ENCODE assay signal across 7 cellular contexts in the genomic region with DNA sequence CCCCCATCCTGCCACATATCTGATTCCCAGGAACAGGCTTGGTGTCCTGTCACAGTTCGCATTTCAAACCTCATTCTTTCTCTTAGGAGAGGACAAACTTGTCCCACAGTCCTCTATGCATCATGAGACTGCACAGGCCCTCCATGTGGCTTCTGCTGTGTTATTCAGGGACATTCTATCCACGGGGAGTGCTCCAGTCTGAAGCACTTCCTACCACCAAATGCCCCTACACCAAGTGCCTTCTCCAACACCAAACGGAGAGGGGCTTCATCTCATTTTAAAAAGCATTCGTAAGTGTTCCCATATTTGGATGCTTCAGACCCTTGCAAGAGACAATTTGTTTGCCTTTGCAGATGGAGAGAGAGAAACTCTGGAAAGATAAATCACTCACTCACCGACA. TPM values are rescaled to one million over a fixed set of nuclear protein-coding genes. Genes with fewer than 3 reads are reported as not detected.
DNase-seq lines count a peak whose midpoint lies in the region; ATAC-seq, FAIRE-seq and TF ChIP-seq lines count a peak whose summit lies in the region.
"Not testable (repeated sequence)": the region's sequence is repeated elsewhere in the genome, so short reads cannot be mapped to it uniquely, and the experiment has no call there.

No MANE protein-coding gene starts in this region.

- dilution Hi-C loops in IMR-90 (cut with HindIII; ENCODE audit: low sequenced_read_pairs, unreplicated experiment); endothelial cell of umbilical vein (cut with MboI; ENCODE audit: extremely low pct_ligation_motif_present, low sequenced_read_pairs): not testable (repeated sequence)

- POLR2A ChIA-PET in A673 (lab: Charles Lee; ENCODE audit: low non-redundant PET); IMR-90 (lab: Charles Lee; ENCODE audit: unreplicated experiment); endothelial cell of umbilical vein (lab: Charles Lee): not testable (repeated sequence)

- H3K27ac ChIP-seq in A673 (ENCODE audit: low read depth, low read length, poor library complexity, severe bottlenecking); IMR-90 (ENCODE audit: insufficient read depth, low read length); endothelial cell of umbilical vein (ENCODE audit: insufficient read depth, low read depth, low read length): not testable (repeated sequence)

- not testable (repeated sequence) for H3K36me3 ChIP-seq in A673 (ENCODE audit: insufficient read depth, low read length, poor library complexity, severe bottlenecking); IMR-90 (ENCODE audit: control insufficient read depth, insufficient read depth, low read length); endothelial cell of umbilical vein (ENCODE audit: control insufficient read depth in 2 of 2, extremely low read depth in 1 of 2, insufficient read depth in 2 of 2, low read length in 2 of 2)

- H2BK20ac ChIP-seq in IMR-90 (ENCODE audit: low read depth, low read length), result not testable (repeated sequence)

- not testable (repeated sequence) for BruUV-seq in A673 (replicated peaks; lab: Mats Ljungman, UMichigan); IMR-90 (replicated peaks; lab: Mats Ljungman, UMichigan); endothelial cell of umbilical vein (replicated peaks; lab: Mats Ljungman, UMichigan)

- not testable (repeated sequence) for H4K91ac ChIP-seq in IMR-90 (ENCODE audit: insufficient read depth, low read depth, low read length)

- H4K20me1 ChIP-seq in IMR-90 (ENCODE audit: insufficient read depth, low read length); endothelial cell of umbilical vein (replicated peaks; ENCODE audit: control insufficient read depth, extremely low read depth, insufficient read depth, low read length): not testable (repeated sequence)

- H2BK120ac ChIP-seq in IMR-90 (ENCODE audit: low read depth, low read length), result not testable (repeated sequence)

- H2AFZ ChIP-seq in IMR-90 (replicated peaks; ENCODE audit: low read length, poor library complexity); endothelial cell of umbilical vein (ENCODE audit: low read depth, low read length): not testable (repeated sequence)

- H4K5ac ChIP-seq in IMR-90 (ENCODE audit: low read depth, low read length), result not testable (repeated sequence)

- intact Hi-C loops in A673 (cut with micrococcal nuclease; ENCODE audit: unreplicated experiment); IMR-90 (cut with micrococcal nuclease); endothelial cell of umbilical vein (cut with micrococcal nuclease): not testable (repeated sequence)

- FAIRE-seq in endothelial cell of umbilical vein (lab: Jason Lieb, UNC), result not testable (repeated sequence)

- H3K4me1 ChIP-seq in A673 (ENCODE audit: insufficient read depth, low read length, poor library complexity, severe bottlenecking); IMR-90 (ENCODE audit: control insufficient read depth, insufficient read depth, low read length); endothelial cell of umbilical vein (ENCODE audit: control insufficient read depth, extremely low read depth, insufficient read depth, low read length): not testable (repeated sequence)

- not testable (repeated sequence) for H4K8ac ChIP-seq in IMR-90 (ENCODE audit: low read depth in 2 of 2, low read length in 2 of 2)

- not testable (repeated sequence) for H2BK5ac ChIP-seq in IMR-90 (ENCODE audit: low read depth, low read length, poor library complexity, severe bottlenecking)

- not testable (repeated sequence) for H3K9ac ChIP-seq in IMR-90 (ENCODE audit: low read depth, low read length); endothelial cell of umbilical vein (replicated peaks; ENCODE audit: extremely low read depth, insufficient read depth, low read length)

- not testable (repeated sequence) for H2BK15ac ChIP-seq in IMR-90 (ENCODE audit: low read depth, low read length)

- CTCF ChIA-PET in A673 (lab: Charles Lee); IMR-90 (lab: Yijun Ruan, JAX); endothelial cell of umbilical vein (lab: Charles Lee): not testable (repeated sequence)

- H3K4me3 ChIP-seq in A673 (ENCODE audit: low read depth, low read length, poor library complexity, severe bottlenecking); IMR-90 (ENCODE audit: insufficient read depth, low read depth, low read length); endothelial cell of umbilical vein (replicated peaks in 1 of 3; ENCODE audit: insufficient read depth in 1 of 3, low read depth in 1 of 3, low read length in 3 of 3): not testable (repeated sequence)

- not testable (repeated sequence) for H3K4ac ChIP-seq in IMR-90 (ENCODE audit: low read depth, low read length)

- WGBS in IMR-90 (ENCODE audit: extremely low coverage in 2 of 2, insufficient read length in 1 of 2), 2 experiments, result 70% methylated on average over 1 of the region's 5 CpGs; no CpG with 5 or more reads in 1 of the 2 experiments

- not testable (repeated sequence) for TF ChIP-seq POLR2A in IMR-90 (IDR thresholded peaks at IDR 0.05; ENCODE audit: low read depth, low read length); endothelial cell of umbilical vein (IDR thresholded peaks at IDR 0.05; ENCODE audit: low read depth, low read length)

- not testable (repeated sequence) for H3K23ac ChIP-seq in IMR-90 (ENCODE audit: low read depth, low read length)

- not testable (repeated sequence) for H3K4me2 ChIP-seq in IMR-90 (ENCODE audit: low read depth, low read length); endothelial cell of umbilical vein (ENCODE audit: insufficient read depth, low read length)

- not testable (repeated sequence) for H2AK5ac ChIP-seq in IMR-90 (ENCODE audit: low read depth, low read length)

- H3K9me3 ChIP-seq in A673 (ENCODE audit: low read depth, low read length, poor library complexity, severe bottlenecking); IMR-90 (ENCODE audit: control insufficient read depth, insufficient read depth, low read length); endothelial cell of umbilical vein (replicated peaks; ENCODE audit: control insufficient read depth, insufficient read depth, low read length): not testable (repeated sequence)

- not testable (repeated sequence) for H3K79me2 ChIP-seq in endothelial cell of umbilical vein (ENCODE audit: control insufficient read depth, insufficient read depth, low read length)

- not testable (repeated sequence) for H3K14ac ChIP-seq in IMR-90 (replicated peaks; ENCODE audit: low read depth, low read length)

- not testable (repeated sequence) for H3K18ac ChIP-seq in IMR-90 (ENCODE audit: low read depth, low read length)

- ATAC-seq in IMR-90 (ENCODE audit: low read depth), result not testable (repeated sequence)

- DNase-seq in A673 (ENCODE audit: low spot score), result peak; percentile 1
- DNase-seq in IMR-90, result peak; percentile 0
- DNase-seq in SK-MEL-5 (ENCODE audit: low read depth, low spot score), result peak; percentile 0
- DNase-seq in endothelial cell of umbilical vein (ENCODE audit: low read depth, low spot score), result peak; percentile 18
- DNase-seq in kidney tubule cell (ENCODE audit: low spot score), result peak; percentile 0
- peak; percentile 73 for DNase-seq in myocyte (ENCODE audit: low read depth)
- DNase-seq in superior temporal gyrus (ENCODE audit: extremely low spot score), result peak; percentile 1

- H3K9me1 ChIP-seq in IMR-90 (ENCODE audit: insufficient read depth, low read length); endothelial cell of umbilical vein (replicated peaks; ENCODE audit: control insufficient read depth, extremely low read depth, insufficient read depth, low read length): not testable (repeated sequence)

- not testable (repeated sequence) for H2AK9ac ChIP-seq in IMR-90 (replicated peaks; ENCODE audit: low read depth, low read length, poor library complexity)

- not testable (repeated sequence) for TF ChIP-seq CTCF in A673 (conservative IDR thresholded peaks at IDR 0.05; ENCODE audit: low read depth, low read length); IMR-90 (conservative IDR thresholded peaks at IDR 0.05; ENCODE audit: low read depth, low read length); endothelial cell of umbilical vein (IDR thresholded peaks at IDR 0.05; ENCODE audit: extremely low read depth in 1 of 2, insufficient read depth in 1 of 2, low read depth in 1 of 2, low read length in 2 of 2)

- not testable (repeated sequence) for H3K79me1 ChIP-seq in IMR-90 (ENCODE audit: low read depth in 1 of 2, low read length in 2 of 2)

- H3K56ac ChIP-seq in IMR-90 (ENCODE audit: extremely low read depth, insufficient read depth, low read length), result not testable (repeated sequence)

- in situ Hi-C loops in IMR-90 (cut with MboI; ENCODE audit: low sequenced_read_pairs); SK-MEL-5 (cut with HindIII; ENCODE audit: low pct_unique_long_range_greater_than_20kb, low sequenced_read_pairs): not testable (repeated sequence)

- not testable (repeated sequence) for H3K27me3 ChIP-seq in A673 (replicated peaks; ENCODE audit: insufficient read depth, low read depth, low read length, poor library complexity); IMR-90 (ENCODE audit: control insufficient read depth, insufficient read depth, low read length); endothelial cell of umbilical vein (ENCODE audit: control insufficient read depth in 2 of 2, insufficient read depth in 2 of 2, low read length in 2 of 2)

- TF ChIP-seq RAD21 in IMR-90 (IDR thresholded peaks at IDR 0.05; ENCODE audit: low read length), result not testable (repeated sequence)

RNA-seq across cellular contexts. Expression of a gene that starts 25.3 kb away (rescaled TPM):
- 84.3 and 85.2 TPM in 2 replicates for total RNA-seq in A673 (2021)
- total RNA-seq in IMR-90 (2012; rRNA removed), result 25.3 and 28.3 TPM in 2 replicates
- polyA plus RNA-seq in IMR-90 (2012; rRNA removed), result 17.1 and 18.8 TPM in 2 replicates
- polyA plus RNA-seq in IMR-90 (2012; cell fraction: cytosol; rRNA removed), result 8.8 and 12.8 TPM in 2 replicates
- polyA plus RNA-seq in IMR-90 (2012; cell fraction: nucleus; rRNA removed; ENCODE audit: low replicate concordance), result 23.2 and 44.6 TPM in 2 replicates
- 16.1 and 16.2 TPM in 2 replicates for total RNA-seq in SK-MEL-5 (2014; rRNA removed; shearing (Covaris generic))
- 16.6 and 23.6 TPM in 2 replicates for polyA plus RNA-seq in SK-MEL-5 (2015; cell fraction: cytosol; rRNA removed)
- polyA plus RNA-seq in SK-MEL-5 (2015; cell fraction: nucleus; rRNA removed), result 35.0 and 36.3 TPM in 2 replicates
- total RNA-seq in endothelial cell of umbilical vein, result 33.5 and 58.4 TPM in 2 replicates
- polyA plus RNA-seq in endothelial cell of umbilical vein, result 21.1 and 23.0 TPM in 2 replicates
- 21.2 and 23.0 TPM in 2 replicates for polyA plus RNA-seq in endothelial cell of umbilical vein (2011; cell fraction: cytosol; rRNA removed)
- polyA plus RNA-seq in endothelial cell of umbilical vein (2011; cell fraction: nucleus; rRNA removed), result 83.3 and 85.6 TPM in 2 replicates
- 14.1 and 20.8 TPM in 2 replicates for polyA plus RNA-seq in endothelial cell of umbilical vein (2012)
- 53.0 and 69.0 TPM in 2 replicates for polyA minus RNA-seq in endothelial cell of umbilical vein
- polyA minus RNA-seq in endothelial cell of umbilical vein (2011; cell fraction: cytosol; rRNA and poly(A)+ RNA removed), result 13.5 TPM
- 78.3 and 105 TPM in 2 replicates for polyA minus RNA-seq in endothelial cell of umbilical vein (2011; cell fraction: nucleus; rRNA and poly(A)+ RNA removed)
- total RNA-seq in myocyte, result 20.1 and 35.1 TPM in 2 replicates
- 21.2 TPM for polyA plus RNA-seq in myocyte (2012)

Comparison
In these comparisons a context has a peak if more than half of its experiments do, and no peak if none do; other contexts are left out.
1. DNase-seq: peak in every context shown above with its lines; median percentile 73 in myocyte; 18 in endothelial cell of umbilical vein; 1 in A673; 1 in superior temporal gyrus; 0 in IMR-90; 0 in SK-MEL-5; 0 in kidney tubule cell.